In the genomic region with DNA sequence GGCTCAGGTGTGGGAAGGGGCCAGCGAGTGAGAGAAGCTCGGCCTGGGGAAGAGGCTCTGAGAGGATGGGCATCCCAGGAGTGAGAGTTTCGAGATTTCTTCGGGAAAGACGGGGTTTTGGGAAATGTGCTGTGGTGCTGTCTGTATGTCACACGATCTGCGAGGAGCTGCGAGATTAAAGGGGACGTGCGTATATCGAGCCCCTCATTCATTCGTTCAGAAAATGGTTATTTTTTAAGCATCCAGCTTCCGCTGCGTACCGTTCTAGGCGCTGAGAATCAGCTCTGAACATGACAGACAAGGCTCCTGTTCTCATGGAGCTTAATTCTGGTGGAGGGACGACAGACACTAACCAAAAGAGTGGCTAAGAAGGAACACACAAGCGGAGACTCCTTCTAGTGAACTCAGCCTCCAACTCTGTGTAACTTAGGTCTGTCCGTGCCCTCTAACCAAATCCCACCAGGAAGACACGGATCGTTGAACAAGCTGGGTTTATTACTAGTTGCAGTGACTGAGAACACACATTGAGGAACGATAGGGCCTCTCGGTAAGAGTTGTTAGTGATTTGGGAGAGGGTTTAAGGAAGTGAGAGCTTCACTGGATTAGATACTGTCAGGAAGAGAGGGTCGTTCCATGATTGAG, we compare ENCODE assay signal across 8 cellular contexts. TPM values are rescaled to one million over a fixed set of nuclear protein-coding genes. Genes with fewer than 3 reads are reported as not detected.
DNase-seq lines count a peak whose midpoint lies in the region; ATAC-seq and TF ChIP-seq lines count a peak whose summit lies in the region.

No MANE protein-coding gene starts in this region.

- H3K27ac ChIP-seq in RWPE2 (ENCODE audit: poor library complexity, severe bottlenecking), result peak overlapping the region; percentile 74

- DNase-seq in stimulated activated CD4-positive, alpha-beta T cell treated with anti-CD3 and anti-CD28 coated beads, Interleukin-15, amount 100 ng/mL, for 24 hours, result peak; percentile 26
- no peak for DNase-seq in stimulated activated CD4-positive, alpha-beta T cell treated with anti-CD3 and anti-CD28 coated beads, Interleukin-4, amount 100 ng/mL, for 1 hour
- DNase-seq in RWPE2 (ENCODE audit: low spot score), result no peak
- no peak for DNase-seq in naive B cell
- no peak for DNase-seq in activated effector memory CD4-positive, alpha-beta T cell treated with anti-CD3 and anti-CD28 coated beads, Interleukin-2, amount 50 U/mL, for 16 hours
- DNase-seq in NK-92 treated with Interleukin-12 subunit alpha and Interleukin-12 subunit beta, amount 100 ng/mL, for 24 hours (lab: John Stamatoyannopoulos, UW), result no peak

- peak overlapping the region; percentile 83 for H3K9ac ChIP-seq in endocrine pancreas (ENCODE audit: control insufficient read depth, insufficient read depth, low read length)

- H3K27me3 Mint-ChIP-seq in naive B cell, result no peaks in the 10 kb centered on the region

- TF ChIP-seq CTCF in RWPE2 (IDR thresholded peaks at IDR 0.05; ENCODE audit: poor library complexity, severe bottlenecking), result no peak

- H3K9me3 ChIP-seq in RWPE2 (ENCODE audit: severe bottlenecking) (no peaks in the 10 kb centered on the region), endocrine pancreas (ENCODE audit: control insufficient read depth, low read length) (no peaks in the 10 kb centered on the region)

- H3K36me3 Mint-ChIP-seq in naive B cell, result no peaks in the 10 kb centered on the region

- peaks cover 39% of the 10 kb centered on the region for H3K4me1 ChIP-seq in RWPE2 (ENCODE audit: insufficient read depth, poor library complexity, severe bottlenecking)
- peaks cover 20% of the 10 kb centered on the region for H3K4me1 ChIP-seq in endocrine pancreas (ENCODE audit: control insufficient read depth, insufficient read depth, low read length)

- no peaks in the 10 kb centered on the region for H3K9me3 Mint-ChIP-seq in naive B cell

- H3K36me3 ChIP-seq in RWPE2 (ENCODE audit: low read depth), result no peaks in the 10 kb centered on the region
- no peaks in the 10 kb centered on the region for H3K36me3 ChIP-seq in endocrine pancreas (ENCODE audit: control insufficient read depth, insufficient read depth, low read length)

- peaks cover 36 to 52% (median 44%) of the 10 kb centered on the region in 3 donors for H3K4me1 Mint-ChIP-seq in naive B cell

- H3K4me3 ChIP-seq in RWPE2 (ENCODE audit: severe bottlenecking) (peak overlapping the region; percentile 93), endocrine pancreas (ENCODE audit: control insufficient read depth, insufficient read depth, low read length) (peak overlapping the region; percentile 86)

- no peaks in the 10 kb centered on the region for H3K27me3 ChIP-seq in RWPE2 (ENCODE audit: insufficient read depth, poor library complexity, severe bottlenecking)
- H3K27me3 ChIP-seq in endocrine pancreas (ENCODE audit: control insufficient read depth, insufficient read depth, low read length), result no peaks in the 10 kb centered on the region

- peak overlapping the region; percentile 96 to 99 (median 98) for H3K27ac Mint-ChIP-seq in naive B cell

- H3K4me3 Mint-ChIP-seq in naive B cell, result peak overlapping the region; percentile 91 to 98 (median 96)

- ATAC-seq in RWPE2 (ENCODE audit: low read depth), result no peak; the same call in 2 of the 3 replicates
- peak; percentile 0 for ATAC-seq in naive B cell (ENCODE audit: low read depth in 2 of 2)
- no peak for ATAC-seq in GM21825 (IDR thresholded peaks at IDR 0.05; ENCODE audit: unreplicated experiment)

RNA-seq across cellular contexts. Expression of a gene that starts 0.8 kb away (rescaled TPM):
- polyA plus RNA-seq in naive B cell (ENCODE audit: low read depth in 6 of 6), result 10 to 100 TPM; 35.9 to 48.0 (median 41.5) TPM

Comparison
In these comparisons a context has a peak if more than half of its experiments do, and no peak if none do; other contexts are left out.
1. ATAC-seq: peak in naive B cell (2 of 2); none in RWPE2 (single experiment) and GM21825 (single experiment).